Comparison of ENCODE assay signal across 16 cellular contexts in the genomic region with DNA sequence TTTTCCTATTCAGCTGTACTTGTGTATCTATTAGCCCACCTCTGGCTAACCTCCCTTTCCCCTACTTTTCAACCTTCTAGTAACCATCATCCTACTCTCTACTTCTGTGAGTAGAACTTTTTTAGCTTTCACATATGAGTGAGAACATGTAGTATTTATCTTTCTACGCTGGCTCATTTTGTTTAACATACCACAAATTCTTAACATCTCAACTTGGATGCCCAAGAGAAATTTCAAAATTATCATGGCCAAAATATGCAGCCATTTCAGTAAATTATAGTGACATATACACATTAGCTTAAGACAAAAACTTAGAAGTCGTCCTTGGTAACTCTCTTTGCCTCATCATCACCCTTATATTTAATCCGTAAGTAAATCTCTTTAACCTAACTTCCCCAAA. TPM values are rescaled to one million over a fixed set of nuclear protein-coding genes. Genes with fewer than 3 reads are reported as not detected.
DNase-seq lines count a peak whose midpoint lies in the region; ATAC-seq and TF ChIP-seq lines count a peak whose summit lies in the region.
"Had no signal": no experiment of that assay in that cellular context is flagged by ENCODE, and none has a peak within 500 bp of the region (broad histone marks: within the 10 kb centered on the region; RNA-seq: fewer than 3 reads in every experiment).

No MANE protein-coding gene starts in this region.

- peak overlapping the region; percentile 73 for H3K27ac Mint-ChIP-seq in osteocyte (ENCODE audit: unreplicated experiment)
- H3K27ac Mint-ChIP-seq: CD4-positive, alpha-beta memory T cell; HFFc6 had no signal

- no peak overlapping the region for H3K4me3 ChIP-seq in SK-N-SH (ENCODE audit: low read depth in 2 of 2, low read length in 1 of 2)
- H3K4me3 ChIP-seq in adipocyte (ENCODE audit: low read length), result no peak overlapping the region
- H3K4me3 ChIP-seq in psoas muscle, result no peak overlapping the region

- no peaks in the 10 kb centered on the region for H3F3A ChIP-seq in SK-N-SH (replicated peaks; ENCODE audit: insufficient read depth)

- H2AFZ ChIP-seq in SK-N-SH (ENCODE audit: low read depth), result no peak overlapping the region; the same call in 1 of the 2 replicates

- no peak overlapping the region for H3K4me3 Mint-ChIP-seq in osteocyte (ENCODE audit: unreplicated experiment)
- H3K4me3 Mint-ChIP-seq: CD4-positive, alpha-beta memory T cell; HFFc6 had no signal

- H3K27ac ChIP-seq in SK-N-SH (ENCODE audit: low read depth in 2 of 2, low read length in 1 of 2), result no peak overlapping the region
- H3K27ac ChIP-seq in psoas muscle, result no peak overlapping the region
- H3K27ac ChIP-seq: 22Rv1, C4-2B had no signal

- ATAC-seq in SK-N-SH treated with all-trans-retinoic acid at 6 μM for 48 hours (no peak), psoas muscle (no peak)

- H3K9me3 ChIP-seq in SK-N-SH (no peaks in the 10 kb centered on the region), adipocyte (ENCODE audit: control insufficient read depth, low read length) (no peaks in the 10 kb centered on the region), psoas muscle (no peaks in the 10 kb centered on the region)
- H3K9me3 ChIP-seq: BE2C had no signal

- WGBS in SK-N-SH (ENCODE audit: low lambda C conversion rate), result 39% methylated on average over 3 of the region's 3 CpGs
- WGBS in psoas muscle, 3 donors, result 30 to 46% (median 45%) methylated on average over 3 of the region's 3 CpGs

- H3K27me3 Mint-ChIP-seq in osteocyte (ENCODE audit: unreplicated experiment), result no peaks in the 10 kb centered on the region
- H3K27me3 Mint-ChIP-seq: CD4-positive, alpha-beta memory T cell had no signal

- H3K4me1 Mint-ChIP-seq in osteocyte (ENCODE audit: unreplicated experiment), result peaks cover 43% of the 10 kb centered on the region
- H3K4me1 Mint-ChIP-seq: CD4-positive, alpha-beta memory T cell had no signal

- no peaks in the 10 kb centered on the region for H3K9me3 Mint-ChIP-seq in osteocyte (ENCODE audit: unreplicated experiment)

- H3K27me3 ChIP-seq in SK-N-SH (ENCODE audit: insufficient read depth) (no peaks in the 10 kb centered on the region), adipocyte (replicated peaks; ENCODE audit: control insufficient read depth, insufficient read depth, low read length) (no peaks in the 10 kb centered on the region), psoas muscle (ENCODE audit: insufficient read depth in 3 of 3, low read length in 2 of 3) (no peaks in the 10 kb centered on the region)
- H3K27me3 ChIP-seq: BE2C had no signal

- no peak for TF ChIP-seq RAD21 in SK-N-SH (IDR thresholded peaks at IDR 0.05; ENCODE audit: low read length)

- DNase-seq in SK-N-SH (no peak), adipocyte (ENCODE audit: low read depth) (peak; percentile 56), fibroblast of peridontal ligament (ENCODE audit: extremely low read depth) (peak; percentile 63), osteocyte (ENCODE audit: extremely low spot score, unreplicated experiment) (no peak), psoas muscle (no peak), NCI-H345 treated with DMSO at 0.1 percent for 48 hours (lab: John Stamatoyannopoulos, UW; ENCODE audit: unreplicated experiment) (no peak)
- no peak for DNase-seq in stimulated activated CD4-positive, alpha-beta T cell treated with anti-CD3 and anti-CD28 coated beads, Interleukin-4, amount 100 ng/mL, for 4 hours
- DNase-seq: BE2C; CD4-positive, alpha-beta memory T cell; DMS79; GDM1; HCEC 1CT; HFFc6 had no signal

- CTCF ChIA-PET in SK-N-SH (lab: Yijun Ruan, JAX), result no interaction called here

- H3K4me2 ChIP-seq in SK-N-SH, result no peak overlapping the region

- no peaks in the 10 kb centered on the region for H3K79me2 ChIP-seq in SK-N-SH (ENCODE audit: insufficient read depth)

- H3K9ac ChIP-seq in SK-N-SH, result no peak overlapping the region
- no peak overlapping the region for H3K9ac ChIP-seq in adipocyte (ENCODE audit: low read length)

- H3K36me3 ChIP-seq in SK-N-SH (replicated peaks in 1 of 2; ENCODE audit: control insufficient read depth in 1 of 2, insufficient read depth in 2 of 2, low read length in 1 of 2), result no peaks in the 10 kb centered on the region
- no peaks in the 10 kb centered on the region for H3K36me3 ChIP-seq in adipocyte (ENCODE audit: control insufficient read depth, insufficient read depth, low read length, severe bottlenecking)
- no peaks in the 10 kb centered on the region for H3K36me3 ChIP-seq in psoas muscle (ENCODE audit: insufficient read depth in 1 of 2, low read depth in 1 of 2)
- H3K36me3 ChIP-seq: BE2C had no signal

- TF ChIP-seq EP300 in SK-N-SH (IDR thresholded peaks at IDR 0.05; ENCODE audit: borderline replicate concordance in 1 of 2, low read depth in 1 of 2, low read length in 1 of 2), result no peak

- intact Hi-C loops in psoas muscle (cut with DNase I), result no loop called here

- no peaks in the 10 kb centered on the region for H4K20me1 ChIP-seq in SK-N-SH (ENCODE audit: insufficient read depth)

- TF ChIP-seq CTCF in SK-N-SH (IDR thresholded peaks at IDR 0.05) (no peak), osteocyte (IDR thresholded peaks at IDR 0.05) (no peak), psoas muscle (IDR thresholded peaks at IDR 0.05) (no peak)

- POLR2A ChIA-PET in SK-N-SH (lab: Yijun Ruan, JAX), result no interaction called here

- H3K36me3 Mint-ChIP-seq in osteocyte (ENCODE audit: unreplicated experiment), result no peaks in the 10 kb centered on the region
- H3K36me3 Mint-ChIP-seq: CD4-positive, alpha-beta memory T cell had no signal

- H3K9me2 ChIP-seq in SK-N-SH, result no peaks in the 10 kb centered on the region

- no peaks in the 10 kb centered on the region for H3K4me1 ChIP-seq in SK-N-SH (ENCODE audit: control insufficient read depth in 1 of 2, insufficient read depth in 2 of 2, low read depth in 1 of 2, low read length in 1 of 2)
- no peaks in the 10 kb centered on the region for H3K4me1 ChIP-seq in adipocyte (ENCODE audit: control insufficient read depth, insufficient read depth, low read length)
- no peaks in the 10 kb centered on the region for H3K4me1 ChIP-seq in psoas muscle
- H3K4me1 ChIP-seq: BE2C had no signal

TF ChIP-seq in SK-N-SH treated with all-trans-retinoic acid at 6 μM for 48 hours, 23 proteins besides CTCF, POLR2A, EP300 and RAD21:
- TF ChIP-seq OSR1 (CRISPR knock-in tag; IDR thresholded peaks at IDR 0.05) (no peak), ESRRG (CRISPR knock-in tag; IDR thresholded peaks at IDR 0.05) (no peak), BACH2 (CRISPR knock-in tag; IDR thresholded peaks at IDR 0.05; ENCODE audit: borderline replicate concordance) (no peak), ZC3H10 (CRISPR knock-in tag; IDR thresholded peaks at IDR 0.05) (no peak), ARNTL (CRISPR knock-in tag; IDR thresholded peaks at IDR 0.05; ENCODE audit: borderline replicate concordance, low read depth) (no peak), ZNF565 (CRISPR knock-in tag; conservative IDR thresholded peaks at IDR 0.05; ENCODE audit: low read depth) (no peak), ISL1 (CRISPR knock-in tag; IDR thresholded peaks at IDR 0.05) (0 out of 2 replicates have a peak, but pooled peaks have one; percentile 22), TCF4 (CRISPR knock-in tag; IDR thresholded peaks at IDR 0.05; ENCODE audit: borderline replicate concordance) (no peak), ZNF8 (CRISPR knock-in tag; IDR thresholded peaks at IDR 0.05) (no peak)

TF ChIP-seq in SK-N-SH, 30 proteins besides CTCF, POLR2A, EP300 and RAD21:
- TF ChIP-seq, protein P1, sequence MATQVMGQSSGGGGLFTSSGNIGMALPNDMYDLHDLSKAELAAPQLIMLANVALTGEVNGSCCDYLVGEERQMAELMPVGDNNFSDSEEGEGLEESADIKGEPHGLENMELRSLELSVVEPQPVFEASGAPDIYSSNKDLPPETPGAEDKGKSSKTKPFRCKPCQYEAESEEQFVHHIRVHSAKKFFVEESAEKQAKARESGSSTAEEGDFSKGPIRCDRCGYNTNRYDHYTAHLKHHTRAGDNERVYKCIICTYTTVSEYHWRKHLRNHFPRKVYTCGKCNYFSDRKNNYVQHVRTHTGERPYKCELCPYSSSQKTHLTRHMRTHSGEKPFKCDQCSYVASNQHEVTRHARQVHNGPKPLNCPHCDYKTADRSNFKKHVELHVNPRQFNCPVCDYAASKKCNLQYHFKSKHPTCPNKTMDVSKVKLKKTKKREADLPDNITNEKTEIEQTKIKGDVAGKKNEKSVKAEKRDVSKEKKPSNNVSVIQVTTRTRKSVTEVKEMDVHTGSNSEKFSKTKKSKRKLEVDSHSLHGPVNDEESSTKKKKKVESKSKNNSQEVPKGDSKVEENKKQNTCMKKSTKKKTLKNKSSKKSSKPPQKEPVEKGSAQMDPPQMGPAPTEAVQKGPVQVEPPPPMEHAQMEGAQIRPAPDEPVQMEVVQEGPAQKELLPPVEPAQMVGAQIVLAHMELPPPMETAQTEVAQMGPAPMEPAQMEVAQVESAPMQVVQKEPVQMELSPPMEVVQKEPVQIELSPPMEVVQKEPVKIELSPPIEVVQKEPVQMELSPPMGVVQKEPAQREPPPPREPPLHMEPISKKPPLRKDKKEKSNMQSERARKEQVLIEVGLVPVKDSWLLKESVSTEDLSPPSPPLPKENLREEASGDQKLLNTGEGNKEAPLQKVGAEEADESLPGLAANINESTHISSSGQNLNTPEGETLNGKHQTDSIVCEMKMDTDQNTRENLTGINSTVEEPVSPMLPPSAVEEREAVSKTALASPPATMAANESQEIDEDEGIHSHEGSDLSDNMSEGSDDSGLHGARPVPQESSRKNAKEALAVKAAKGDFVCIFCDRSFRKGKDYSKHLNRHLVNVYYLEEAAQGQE (IDR thresholded peaks at IDR 0.05; ENCODE audit: low read depth, low read length), result no peak
- TF ChIP-seq, protein P2, sequence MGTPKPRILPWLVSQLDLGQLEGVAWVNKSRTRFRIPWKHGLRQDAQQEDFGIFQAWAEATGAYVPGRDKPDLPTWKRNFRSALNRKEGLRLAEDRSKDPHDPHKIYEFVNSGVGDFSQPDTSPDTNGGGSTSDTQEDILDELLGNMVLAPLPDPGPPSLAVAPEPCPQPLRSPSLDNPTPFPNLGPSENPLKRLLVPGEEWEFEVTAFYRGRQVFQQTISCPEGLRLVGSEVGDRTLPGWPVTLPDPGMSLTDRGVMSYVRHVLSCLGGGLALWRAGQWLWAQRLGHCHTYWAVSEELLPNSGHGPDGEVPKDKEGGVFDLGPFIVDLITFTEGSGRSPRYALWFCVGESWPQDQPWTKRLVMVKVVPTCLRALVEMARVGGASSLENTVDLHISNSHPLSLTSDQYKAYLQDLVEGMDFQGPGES (IDR thresholded peaks at IDR 0.05; ENCODE audit: low read depth, low read length), result no peak
- TF ChIP-seq YY1 (IDR thresholded peaks at IDR 0.05; ENCODE audit: low read depth) (no peak), TCF12 (IDR thresholded peaks at IDR 0.05) (no peak), POLR2AphosphoS5 (IDR thresholded peaks at IDR 0.05; ENCODE audit: low read depth, low read length) (no peak)

RNA-seq across cellular contexts. Expression of a gene that starts 34.7 kb away (rescaled TPM):
- polyA plus RNA-seq in SK-N-SH (2012; rRNA removed) (0.03 and 0.06 TPM in 2 replicates), psoas muscle (under 1 TPM in 2 of 3 donors, not detected in 1; 0.01 TPM)
- polyA plus RNA-seq in SK-N-SH (2012; cell fraction: cytosol; rRNA removed), result 0.09 and 0.10 TPM in 2 replicates
- polyA plus RNA-seq in SK-N-SH (2012; cell fraction: nucleus; rRNA removed), result 0.01 and 0.04 TPM in 2 replicates
- total RNA-seq in osteocyte (2.7 and 3.5 TPM in 2 replicates), psoas muscle (not detected)
- total RNA-seq: CD4-positive, alpha-beta memory T cell; HFFc6 had no signal
- polyA plus RNA-seq: CD4-positive, alpha-beta memory T cell had no signal

Comparison
In these comparisons a context has a peak if more than half of its experiments do, and no peak if none do; other contexts are left out.
1. DNase-seq: peak in adipocyte (single experiment) and fibroblast of peridontal ligament (single experiment); none in SK-N-SH (single experiment), osteocyte (single experiment), stimulated activated CD4-positive, alpha-beta T cell treated with anti-CD3 and anti-CD28 coated beads, Interleukin-4, amount 100 ng/mL, for 4 hours (0 of 2), psoas muscle (0 of 2) and NCI-H345 treated with DMSO at 0.1 percent for 48 hours (single experiment).